17 cellular contexts compared by ENCODE assay signal in the genomic region with DNA sequence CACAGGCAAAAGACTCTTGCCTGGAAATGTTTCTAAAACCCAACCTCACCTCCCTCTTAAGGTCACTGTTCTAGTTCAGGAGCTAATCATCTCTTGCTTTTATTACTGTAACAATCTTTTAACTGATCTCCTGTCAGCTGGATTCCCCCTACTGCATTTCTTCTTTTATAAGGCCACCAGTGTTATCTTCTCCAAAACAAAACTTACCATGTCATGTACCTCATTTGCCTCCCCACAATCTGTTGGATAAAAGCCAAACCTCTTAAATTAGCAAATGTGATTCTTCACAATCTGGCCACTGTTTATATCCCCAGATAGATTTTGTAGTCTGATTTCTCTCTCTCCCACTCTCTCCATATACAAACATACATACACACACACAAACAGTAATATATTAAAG.
DNase-seq lines count a peak whose midpoint lies in the region; ATAC-seq and TF ChIP-seq lines count a peak whose summit lies in the region.
"Had no signal": no experiment of that assay in that cellular context is flagged by ENCODE, and none has a peak within 500 bp of the region (broad histone marks: within the 10 kb centered on the region; RNA-seq: fewer than 3 reads in every experiment).

No MANE protein-coding gene starts in this region.

- H3K4me3 ChIP-seq in SU-DHL-6 (ENCODE audit: insufficient read depth, low read length, poor library complexity, severe bottlenecking) = no peak overlapping the region

- peak; percentile 15 for DNase-seq in NCI-H1694 treated with DMSO at 0.1 percent for 48 hours (lab: John Stamatoyannopoulos, UW)
- DNase-seq in NCI-H1694 (lab: John Stamatoyannopoulos, UW) = no peak
- DNase-seq in NCI-H2171 treated with DMSO at 0.1 percent for 48 hours (lab: John Stamatoyannopoulos, UW) = peak; percentile 40
- DNase-seq in myocyte (ENCODE audit: low read depth) = peak; percentile 5
- DNase-seq in ureter (ENCODE audit: low spot score) = no peak
- no peak for DNase-seq in activated CD4-positive, CD25-positive, alpha-beta regulatory T cell treated with anti-CD3 and anti-CD28 coated beads, Interleukin-2, amount 50 U/mL, for 72 hours
- DNase-seq: CD4-positive, alpha-beta memory T cell; DMS79 treated with DMSO at 0.1 percent for 48 hours; HFFc6; NCI-H1105; NCI-H187; NCI-H748 treated with DMSO at 0.1 percent for 48 hours; SHP77; T-helper 17 cell had no signal

- no peaks in the 10 kb centered on the region for H3K79me2 ChIP-seq in SU-DHL-6 (ENCODE audit: insufficient read depth, low read length)

- TF ChIP-seq CTCF in SU-DHL-6 (IDR thresholded peaks at IDR 0.05; ENCODE audit: insufficient read depth, low read length, poor library complexity, severe bottlenecking) = no peak

- H3K4me2 ChIP-seq in SU-DHL-6 (ENCODE audit: low read depth, low read length, poor library complexity, severe bottlenecking) = peak overlapping the region; percentile 43

- peak overlapping the region; percentile 79 for H3K27ac ChIP-seq in SU-DHL-6 (ENCODE audit: low read depth, low read length)

- H2AFZ ChIP-seq in SU-DHL-6 (ENCODE audit: low read depth, low read length, severe bottlenecking) = no peak overlapping the region

- H3K9ac ChIP-seq in SU-DHL-6 (ENCODE audit: low read length) = peak overlapping the region; percentile 11; the same call in 1 of the 2 replicates

- H3K9me2 ChIP-seq in SU-DHL-6 (replicated peaks; ENCODE audit: insufficient read depth, low read length) = no peaks in the 10 kb centered on the region

- no peaks in the 10 kb centered on the region for H3K27me3 ChIP-seq in SU-DHL-6 (ENCODE audit: low read length)

- no peaks in the 10 kb centered on the region for H4K20me1 ChIP-seq in SU-DHL-6 (ENCODE audit: low read depth, low read length)

- no peak for ATAC-seq in GM21576 (IDR thresholded peaks at IDR 0.05; ENCODE audit: unreplicated experiment)
- ATAC-seq: SK-N-SH treated with all-trans-retinoic acid at 6 μM for 48 hours, T-helper 17 cell had no signal

- H3K9me3 ChIP-seq in SU-DHL-6 (ENCODE audit: insufficient read depth, low read length) = peaks cover 6% of the 10 kb centered on the region; the same call in 1 of the 2 replicates

- peaks cover 32% of the 10 kb centered on the region for H3F3A ChIP-seq in SU-DHL-6 (ENCODE audit: insufficient read depth)

- H3K36me3 ChIP-seq in SU-DHL-6 (ENCODE audit: low read length) = peaks cover 36% of the 10 kb centered on the region

Comparison
In these comparisons a context has a peak if more than half of its experiments do, and no peak if none do; other contexts are left out.
1. DNase-seq: peak in NCI-H1694 treated with DMSO at 0.1 percent for 48 hours (single experiment), NCI-H2171 treated with DMSO at 0.1 percent for 48 hours (single experiment) and myocyte (single experiment); none in NCI-H1694 (single experiment), ureter (single experiment) and activated CD4-positive, CD25-positive, alpha-beta regulatory T cell treated with anti-CD3 and anti-CD28 coated beads, Interleukin-2, amount 50 U/mL, for 72 hours (single experiment).